ENCODE assay signal across 29 cellular contexts in the genomic region with DNA sequence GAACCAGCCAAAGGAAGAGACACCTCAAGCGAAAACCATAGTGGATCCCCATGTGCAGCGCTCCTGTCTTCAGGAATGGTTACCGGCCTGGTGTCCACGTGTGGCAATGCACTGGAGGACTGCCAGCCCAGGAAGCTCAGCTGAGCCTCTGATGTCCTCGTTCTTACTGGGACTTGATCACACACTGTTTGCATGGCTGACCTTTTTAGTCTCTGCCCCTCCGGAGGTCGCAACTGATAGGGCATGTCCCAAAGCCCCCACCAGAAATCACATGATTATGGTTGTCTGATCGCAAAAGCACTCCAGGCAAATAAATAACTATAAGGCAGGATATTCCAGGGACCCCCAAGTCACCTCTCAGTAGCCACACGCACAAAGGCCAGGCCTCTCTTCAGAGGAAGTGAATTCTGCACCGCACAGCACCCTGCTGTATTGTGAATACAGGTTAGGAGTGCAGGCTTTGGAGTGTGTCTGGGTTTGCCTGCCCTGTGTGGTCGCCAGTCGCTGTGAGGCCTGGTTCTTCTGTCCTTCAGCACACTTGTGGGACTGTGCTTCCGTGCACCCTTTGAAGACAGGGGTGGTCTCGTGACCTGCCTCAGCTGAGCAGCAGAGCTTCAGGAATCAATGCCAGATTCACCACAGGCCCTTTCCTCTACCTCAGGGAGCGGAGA.
"Had no signal": no experiment of that assay in that cellular context is flagged by ENCODE, and none has a peak within 500 bp of the region (broad histone marks: within the 10 kb centered on the region; RNA-seq: fewer than 3 reads in every experiment).

No MANE protein-coding gene starts in this region.

- H3K4me1 Mint-ChIP-seq: activated CD4-positive, alpha-beta T cell treated with anti-CD3 and anti-CD28 coated beads for 36 hours; activated CD4-positive, alpha-beta T cell treated with anti-CD3 and anti-CD28 coated beads, Interleukin-2, amount 10 ng/mL, durations not matched to agents 7 days and 5 days; activated naive CD4-positive, alpha-beta T cell treated with anti-CD3 and anti-CD28 coated beads, Interleukin-2, amount 50 U/mL, for 24 hours; activated naive CD8-positive, alpha-beta T cell treated with anti-CD3 and anti-CD28 coated beads, Interleukin-2, amount 10 ng/mL, durations not matched to agents 7 days and 5 days; WTC11 had no signal

- H3K27ac ChIP-seq: body of pancreas, SJCRH30, SK-N-MC had no signal

- ATAC-seq: body of pancreas, Panc1, WTC11 had no signal

- H3K4me1 ChIP-seq: body of pancreas, SJCRH30 had no signal

- H3K27me3 Mint-ChIP-seq: activated CD4-positive, alpha-beta T cell treated with anti-CD3 and anti-CD28 coated beads, Interleukin-2, amount 10 ng/mL, durations not matched to agents 7 days and 5 days; activated naive CD4-positive, alpha-beta T cell treated with anti-CD3 and anti-CD28 coated beads, Interleukin-2, amount 50 U/mL, for 24 hours; activated naive CD8-positive, alpha-beta T cell treated with anti-CD3 and anti-CD28 coated beads, Interleukin-2, amount 10 ng/mL, durations not matched to agents 7 days and 5 days had no signal

- H3K27me3 ChIP-seq: adrenal gland, body of pancreas, SJCRH30 had no signal

- H3K4me3 ChIP-seq: adrenal gland, body of pancreas, SJCRH30, SK-N-MC had no signal

- DNase-seq: activated CD4-positive, alpha-beta T cell treated with anti-CD3 and anti-CD28 coated beads for 36 hours; activated CD4-positive, alpha-beta T cell treated with anti-CD3 and anti-CD28 coated beads, Interleukin-2, amount 10 ng/mL, durations not matched to agents 7 days and 5 days; activated CD4-positive, alpha-beta T cell treated with anti-CD3 and anti-CD28 coated beads, Interleukin-2, amount 50 U/mL, for 48 hours; activated CD8-positive, alpha-beta T cell treated with anti-CD3 and anti-CD28 coated beads, Interleukin-2, amount 10 ng/mL, durations not matched to agents 7 days and 5 days; activated gamma-delta T cell; activated naive CD4-positive, alpha-beta T cell treated with Interleukin-2 at 50 U/mL for 16 hours; activated naive CD8-positive, alpha-beta T cell treated with anti-CD3 and anti-CD28 coated beads, Interleukin-2, amount 10 ng/mL, durations not matched to agents 7 days and 5 days; activated T-cell treated with anti-CD3 and anti-CD28 coated beads, Interleukin-2, amount 50 U/mL, for 24 hours; body of pancreas; caudate nucleus; cerebellar nuclear complex; Karpas-422; NCI-H1105; NCI-H1436; NCI-H1694; NCI-H1930; NCI-H2081 treated with DMSO at 0.1 percent for 48 hours; NCI-H226; NCI-H446 treated with DMSO at 0.1 percent for 48 hours; NCI-H524 treated with DMSO at 0.1 percent for 48 hours; SHP77; SJCRH30 had no signal

- H3K27ac Mint-ChIP-seq: activated CD4-positive, alpha-beta T cell treated with anti-CD3 and anti-CD28 coated beads for 36 hours; activated CD4-positive, alpha-beta T cell treated with anti-CD3 and anti-CD28 coated beads, Interleukin-2, amount 10 ng/mL, durations not matched to agents 7 days and 5 days; activated CD8-positive, alpha-beta T cell treated with anti-CD3 and anti-CD28 coated beads, Interleukin-2, amount 10 ng/mL, durations not matched to agents 7 days and 5 days; activated naive CD4-positive, alpha-beta T cell treated with anti-CD3 and anti-CD28 coated beads, Interleukin-2, amount 50 U/mL, for 24 hours; activated naive CD8-positive, alpha-beta T cell treated with anti-CD3 and anti-CD28 coated beads, Interleukin-2, amount 10 ng/mL, durations not matched to agents 7 days and 5 days; activated T-cell treated with anti-CD3 and anti-CD28 coated beads, Interleukin-2, amount 50 U/mL, for 24 hours; activated T-helper 2 cell treated with anti-CD3 and anti-CD28 coated beads, Interferon-gamma antibody, Interleukin-2, Interleukin-4, amounts not matched to agents 10 μg/mL and 5 μg/mL and 100 μg/mL, durations not matched to agents 14 hours and 24 hours and 36 hours; T-helper 2 cell treated with Interferon-gamma antibody and Interleukin-4, amounts not matched to agents 5 μg/mL and 100 μg/mL, for 36 hours; WTC11 had no signal

- H3K36me3 ChIP-seq: adrenal gland, SJCRH30 had no signal

- H3K9me3 ChIP-seq: adrenal gland, body of pancreas, SJCRH30 had no signal

- H3K4me3 Mint-ChIP-seq: activated CD4-positive, alpha-beta T cell treated with anti-CD3 and anti-CD28 coated beads for 36 hours; activated CD4-positive, alpha-beta T cell treated with anti-CD3 and anti-CD28 coated beads, Interleukin-2, amount 10 ng/mL, durations not matched to agents 7 days and 5 days; activated CD8-positive, alpha-beta T cell treated with anti-CD3 and anti-CD28 coated beads, Interleukin-2, amount 10 ng/mL, durations not matched to agents 7 days and 5 days; activated naive CD4-positive, alpha-beta T cell treated with anti-CD3 and anti-CD28 coated beads, Interleukin-2, amount 50 U/mL, for 24 hours; activated naive CD8-positive, alpha-beta T cell treated with anti-CD3 and anti-CD28 coated beads, Interleukin-2, amount 10 ng/mL, durations not matched to agents 7 days and 5 days; activated T-cell treated with anti-CD3 and anti-CD28 coated beads, Interleukin-2, amount 50 U/mL, for 24 hours; T-helper 2 cell treated with Interferon-gamma antibody and Interleukin-4, amounts not matched to agents 5 μg/mL and 100 μg/mL, for 36 hours; WTC11 had no signal

- H3K36me3 Mint-ChIP-seq: activated naive CD4-positive, alpha-beta T cell treated with anti-CD3 and anti-CD28 coated beads, Interleukin-2, amount 50 U/mL, for 24 hours; activated naive CD8-positive, alpha-beta T cell treated with anti-CD3 and anti-CD28 coated beads, Interleukin-2, amount 10 ng/mL, durations not matched to agents 7 days and 5 days; WTC11 had no signal

- H3K9me3 Mint-ChIP-seq: activated CD4-positive, alpha-beta T cell treated with anti-CD3 and anti-CD28 coated beads, Interleukin-2, amount 10 ng/mL, durations not matched to agents 7 days and 5 days; activated naive CD4-positive, alpha-beta T cell treated with anti-CD3 and anti-CD28 coated beads, Interleukin-2, amount 50 U/mL, for 24 hours; activated naive CD8-positive, alpha-beta T cell treated with anti-CD3 and anti-CD28 coated beads, Interleukin-2, amount 10 ng/mL, durations not matched to agents 7 days and 5 days; activated T-cell treated with anti-CD3 and anti-CD28 coated beads, Interleukin-2, amount 50 U/mL, for 24 hours; activated T-helper 2 cell treated with anti-CD3 and anti-CD28 coated beads, Interferon-gamma antibody, Interleukin-2, Interleukin-4, amounts not matched to agents 10 μg/mL and 5 μg/mL and 100 μg/mL, durations not matched to agents 14 hours and 24 hours and 36 hours had no signal
